In genomic region chr4:44056721-44057151, GRCh38 we compare ENCODE assay signal across 1 cellular context.
TF ChIP-seq lines count a peak whose summit lies in the region.

No MANE protein-coding gene starts in this region.

TF ChIP-seq in WTC11, 78 proteins besides CTCF, POLR2A, EP300 and RAD21 (continued from another document and continues in another):
- TF ChIP-seq, protein P1, sequence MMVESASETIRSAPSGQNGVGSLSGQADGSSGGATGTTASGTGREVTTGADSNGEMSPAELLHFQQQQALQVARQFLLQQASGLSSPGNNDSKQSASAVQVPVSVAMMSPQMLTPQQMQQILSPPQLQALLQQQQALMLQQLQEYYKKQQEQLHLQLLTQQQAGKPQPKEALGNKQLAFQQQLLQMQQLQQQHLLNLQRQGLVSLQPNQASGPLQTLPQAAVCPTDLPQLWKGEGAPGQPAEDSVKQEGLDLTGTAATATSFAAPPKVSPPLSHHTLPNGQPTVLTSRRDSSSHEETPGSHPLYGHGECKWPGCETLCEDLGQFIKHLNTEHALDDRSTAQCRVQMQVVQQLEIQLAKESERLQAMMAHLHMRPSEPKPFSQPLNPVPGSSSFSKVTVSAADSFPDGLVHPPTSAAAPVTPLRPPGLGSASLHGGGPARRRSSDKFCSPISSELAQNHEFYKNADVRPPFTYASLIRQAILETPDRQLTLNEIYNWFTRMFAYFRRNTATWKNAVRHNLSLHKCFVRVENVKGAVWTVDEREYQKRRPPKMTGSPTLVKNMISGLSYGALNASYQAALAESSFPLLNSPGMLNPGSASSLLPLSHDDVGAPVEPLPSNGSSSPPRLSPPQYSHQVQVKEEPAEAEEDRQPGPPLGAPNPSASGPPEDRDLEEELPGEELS (CRISPR knock-in tag; IDR thresholded peaks at IDR 0.05), result no peak
- no peak for TF ChIP-seq CREB1 (CRISPR knock-in tag; IDR thresholded peaks at IDR 0.05)
- TF ChIP-seq SMAD4 (CRISPR knock-in tag; IDR thresholded peaks at IDR 0.05), result no peak
- no peak for TF ChIP-seq AR (CRISPR knock-in tag; IDR thresholded peaks at IDR 0.05)
- peak; percentile 38; the same call in 1 of the 2 replicates for TF ChIP-seq MYBL2 (CRISPR knock-in tag; IDR thresholded peaks at IDR 0.05)
- no peak for TF ChIP-seq OVOL2 (CRISPR knock-in tag; IDR thresholded peaks at IDR 0.05; ENCODE audit: borderline replicate concordance)
- TF ChIP-seq NR2C2 (CRISPR knock-in tag; IDR thresholded peaks at IDR 0.05), result no peak
- no peak for TF ChIP-seq ATF1 (CRISPR knock-in tag; IDR thresholded peaks at IDR 0.05)
- TF ChIP-seq, protein P2, sequence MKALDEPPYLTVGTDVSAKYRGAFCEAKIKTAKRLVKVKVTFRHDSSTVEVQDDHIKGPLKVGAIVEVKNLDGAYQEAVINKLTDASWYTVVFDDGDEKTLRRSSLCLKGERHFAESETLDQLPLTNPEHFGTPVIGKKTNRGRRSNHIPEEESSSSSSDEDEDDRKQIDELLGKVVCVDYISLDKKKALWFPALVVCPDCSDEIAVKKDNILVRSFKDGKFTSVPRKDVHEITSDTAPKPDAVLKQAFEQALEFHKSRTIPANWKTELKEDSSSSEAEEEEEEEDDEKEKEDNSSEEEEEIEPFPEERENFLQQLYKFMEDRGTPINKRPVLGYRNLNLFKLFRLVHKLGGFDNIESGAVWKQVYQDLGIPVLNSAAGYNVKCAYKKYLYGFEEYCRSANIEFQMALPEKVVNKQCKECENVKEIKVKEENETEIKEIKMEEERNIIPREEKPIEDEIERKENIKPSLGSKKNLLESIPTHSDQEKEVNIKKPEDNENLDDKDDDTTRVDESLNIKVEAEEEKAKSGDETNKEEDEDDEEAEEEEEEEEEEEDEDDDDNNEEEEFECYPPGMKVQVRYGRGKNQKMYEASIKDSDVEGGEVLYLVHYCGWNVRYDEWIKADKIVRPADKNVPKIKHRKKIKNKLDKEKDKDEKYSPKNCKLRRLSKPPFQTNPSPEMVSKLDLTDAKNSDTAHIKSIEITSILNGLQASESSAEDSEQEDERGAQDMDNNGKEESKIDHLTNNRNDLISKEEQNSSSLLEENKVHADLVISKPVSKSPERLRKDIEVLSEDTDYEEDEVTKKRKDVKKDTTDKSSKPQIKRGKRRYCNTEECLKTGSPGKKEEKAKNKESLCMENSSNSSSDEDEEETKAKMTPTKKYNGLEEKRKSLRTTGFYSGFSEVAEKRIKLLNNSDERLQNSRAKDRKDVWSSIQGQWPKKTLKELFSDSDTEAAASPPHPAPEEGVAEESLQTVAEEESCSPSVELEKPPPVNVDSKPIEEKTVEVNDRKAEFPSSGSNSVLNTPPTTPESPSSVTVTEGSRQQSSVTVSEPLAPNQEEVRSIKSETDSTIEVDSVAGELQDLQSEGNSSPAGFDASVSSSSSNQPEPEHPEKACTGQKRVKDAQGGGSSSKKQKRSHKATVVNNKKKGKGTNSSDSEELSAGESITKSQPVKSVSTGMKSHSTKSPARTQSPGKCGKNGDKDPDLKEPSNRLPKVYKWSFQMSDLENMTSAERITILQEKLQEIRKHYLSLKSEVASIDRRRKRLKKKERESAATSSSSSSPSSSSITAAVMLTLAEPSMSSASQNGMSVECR (CRISPR knock-in tag; IDR thresholded peaks at IDR 0.05; ENCODE audit: borderline replicate concordance), result no peak
- TF ChIP-seq NFATC4 (CRISPR knock-in tag; IDR thresholded peaks at IDR 0.05), result no peak
- no peak for TF ChIP-seq IRF2 (CRISPR knock-in tag; IDR thresholded peaks at IDR 0.05; ENCODE audit: borderline replicate concordance, low read depth)
- TF ChIP-seq, protein P3, sequence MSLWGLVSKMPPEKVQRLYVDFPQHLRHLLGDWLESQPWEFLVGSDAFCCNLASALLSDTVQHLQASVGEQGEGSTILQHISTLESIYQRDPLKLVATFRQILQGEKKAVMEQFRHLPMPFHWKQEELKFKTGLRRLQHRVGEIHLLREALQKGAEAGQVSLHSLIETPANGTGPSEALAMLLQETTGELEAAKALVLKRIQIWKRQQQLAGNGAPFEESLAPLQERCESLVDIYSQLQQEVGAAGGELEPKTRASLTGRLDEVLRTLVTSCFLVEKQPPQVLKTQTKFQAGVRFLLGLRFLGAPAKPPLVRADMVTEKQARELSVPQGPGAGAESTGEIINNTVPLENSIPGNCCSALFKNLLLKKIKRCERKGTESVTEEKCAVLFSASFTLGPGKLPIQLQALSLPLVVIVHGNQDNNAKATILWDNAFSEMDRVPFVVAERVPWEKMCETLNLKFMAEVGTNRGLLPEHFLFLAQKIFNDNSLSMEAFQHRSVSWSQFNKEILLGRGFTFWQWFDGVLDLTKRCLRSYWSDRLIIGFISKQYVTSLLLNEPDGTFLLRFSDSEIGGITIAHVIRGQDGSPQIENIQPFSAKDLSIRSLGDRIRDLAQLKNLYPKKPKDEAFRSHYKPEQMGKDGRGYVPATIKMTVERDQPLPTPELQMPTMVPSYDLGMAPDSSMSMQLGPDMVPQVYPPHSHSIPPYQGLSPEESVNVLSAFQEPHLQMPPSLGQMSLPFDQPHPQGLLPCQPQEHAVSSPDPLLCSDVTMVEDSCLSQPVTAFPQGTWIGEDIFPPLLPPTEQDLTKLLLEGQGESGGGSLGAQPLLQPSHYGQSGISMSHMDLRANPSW (CRISPR knock-in tag; conservative IDR thresholded peaks at IDR 0.05; ENCODE audit: low read depth), result no peak
- TF ChIP-seq GABPB1 (CRISPR knock-in tag; IDR thresholded peaks at IDR 0.05), result no peak
- peak; percentile 71; the same call in 1 of the 2 replicates for TF ChIP-seq CREM (CRISPR knock-in tag; IDR thresholded peaks at IDR 0.05)
- no peak for TF ChIP-seq ATF3 (CRISPR knock-in tag; conservative IDR thresholded peaks at IDR 0.05)
- TF ChIP-seq USF2 (CRISPR knock-in tag; IDR thresholded peaks at IDR 0.05), result peak; percentile 27; the same call in 1 of the 2 replicates
- no peak for TF ChIP-seq ZNF425 (CRISPR knock-in tag; conservative IDR thresholded peaks at IDR 0.05)
- no peak for TF ChIP-seq ZNF317 (CRISPR knock-in tag; IDR thresholded peaks at IDR 0.05; ENCODE audit: borderline replicate concordance, low read depth)
- 0 out of 2 replicates have a peak, but pooled peaks have one; percentile 24 for TF ChIP-seq TEAD4 (CRISPR knock-in tag; IDR thresholded peaks at IDR 0.05)
- TF ChIP-seq ZNF138 (CRISPR knock-in tag; conservative IDR thresholded peaks at IDR 0.05), result 0 out of 2 replicates have a peak, but pooled peaks have one; percentile 60
- TF ChIP-seq NFE2L1 (CRISPR knock-in tag; IDR thresholded peaks at IDR 0.05), result peak; percentile 85; the same call in 1 of the 2 replicates
- peak; percentile 28; the same call in 1 of the 2 replicates for TF ChIP-seq ZNF423 (CRISPR knock-in tag; IDR thresholded peaks at IDR 0.05)
- TF ChIP-seq ZNF121 (CRISPR knock-in tag; IDR thresholded peaks at IDR 0.05), result no peak
- TF ChIP-seq SP1 (CRISPR knock-in tag; conservative IDR thresholded peaks at IDR 0.05), result peak; percentile 31; the same call in 1 of the 2 replicates
- TF ChIP-seq, protein P4, sequence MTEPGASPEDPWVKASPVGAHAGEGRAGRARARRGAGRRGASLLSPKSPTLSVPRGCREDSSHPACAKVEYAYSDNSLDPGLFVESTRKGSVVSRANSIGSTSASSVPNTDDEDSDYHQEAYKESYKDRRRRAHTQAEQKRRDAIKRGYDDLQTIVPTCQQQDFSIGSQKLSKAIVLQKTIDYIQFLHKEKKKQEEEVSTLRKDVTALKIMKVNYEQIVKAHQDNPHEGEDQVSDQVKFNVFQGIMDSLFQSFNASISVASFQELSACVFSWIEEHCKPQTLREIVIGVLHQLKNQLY (CRISPR knock-in tag; IDR thresholded peaks at IDR 0.05), result no peak
- no peak for TF ChIP-seq FOXP1 (CRISPR knock-in tag; IDR thresholded peaks at IDR 0.05; ENCODE audit: borderline replicate concordance)
- no peak for TF ChIP-seq E2F4 (CRISPR knock-in tag; IDR thresholded peaks at IDR 0.05; ENCODE audit: borderline replicate concordance, low read depth)
- no peak for TF ChIP-seq ERG (CRISPR knock-in tag; IDR thresholded peaks at IDR 0.05)
- TF ChIP-seq ETV6 (CRISPR knock-in tag; IDR thresholded peaks at IDR 0.05), result peak; percentile 67; the same call in 1 of the 2 replicates
- no peak for TF ChIP-seq FOXJ3 (CRISPR knock-in tag; IDR thresholded peaks at IDR 0.05; ENCODE audit: borderline replicate concordance)
- TF ChIP-seq, protein P5, sequence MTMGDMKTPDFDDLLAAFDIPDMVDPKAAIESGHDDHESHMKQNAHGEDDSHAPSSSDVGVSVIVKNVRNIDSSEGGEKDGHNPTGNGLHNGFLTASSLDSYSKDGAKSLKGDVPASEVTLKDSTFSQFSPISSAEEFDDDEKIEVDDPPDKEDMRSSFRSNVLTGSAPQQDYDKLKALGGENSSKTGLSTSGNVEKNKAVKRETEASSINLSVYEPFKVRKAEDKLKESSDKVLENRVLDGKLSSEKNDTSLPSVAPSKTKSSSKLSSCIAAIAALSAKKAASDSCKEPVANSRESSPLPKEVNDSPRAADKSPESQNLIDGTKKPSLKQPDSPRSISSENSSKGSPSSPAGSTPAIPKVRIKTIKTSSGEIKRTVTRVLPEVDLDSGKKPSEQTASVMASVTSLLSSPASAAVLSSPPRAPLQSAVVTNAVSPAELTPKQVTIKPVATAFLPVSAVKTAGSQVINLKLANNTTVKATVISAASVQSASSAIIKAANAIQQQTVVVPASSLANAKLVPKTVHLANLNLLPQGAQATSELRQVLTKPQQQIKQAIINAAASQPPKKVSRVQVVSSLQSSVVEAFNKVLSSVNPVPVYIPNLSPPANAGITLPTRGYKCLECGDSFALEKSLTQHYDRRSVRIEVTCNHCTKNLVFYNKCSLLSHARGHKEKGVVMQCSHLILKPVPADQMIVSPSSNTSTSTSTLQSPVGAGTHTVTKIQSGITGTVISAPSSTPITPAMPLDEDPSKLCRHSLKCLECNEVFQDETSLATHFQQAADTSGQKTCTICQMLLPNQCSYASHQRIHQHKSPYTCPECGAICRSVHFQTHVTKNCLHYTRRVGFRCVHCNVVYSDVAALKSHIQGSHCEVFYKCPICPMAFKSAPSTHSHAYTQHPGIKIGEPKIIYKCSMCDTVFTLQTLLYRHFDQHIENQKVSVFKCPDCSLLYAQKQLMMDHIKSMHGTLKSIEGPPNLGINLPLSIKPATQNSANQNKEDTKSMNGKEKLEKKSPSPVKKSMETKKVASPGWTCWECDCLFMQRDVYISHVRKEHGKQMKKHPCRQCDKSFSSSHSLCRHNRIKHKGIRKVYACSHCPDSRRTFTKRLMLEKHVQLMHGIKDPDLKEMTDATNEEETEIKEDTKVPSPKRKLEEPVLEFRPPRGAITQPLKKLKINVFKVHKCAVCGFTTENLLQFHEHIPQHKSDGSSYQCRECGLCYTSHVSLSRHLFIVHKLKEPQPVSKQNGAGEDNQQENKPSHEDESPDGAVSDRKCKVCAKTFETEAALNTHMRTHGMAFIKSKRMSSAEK (CRISPR knock-in tag; IDR thresholded peaks at IDR 0.05; ENCODE audit: borderline replicate concordance), result no peak
